Comparison of ENCODE assay signal across 8 cellular contexts in the genomic region with DNA sequence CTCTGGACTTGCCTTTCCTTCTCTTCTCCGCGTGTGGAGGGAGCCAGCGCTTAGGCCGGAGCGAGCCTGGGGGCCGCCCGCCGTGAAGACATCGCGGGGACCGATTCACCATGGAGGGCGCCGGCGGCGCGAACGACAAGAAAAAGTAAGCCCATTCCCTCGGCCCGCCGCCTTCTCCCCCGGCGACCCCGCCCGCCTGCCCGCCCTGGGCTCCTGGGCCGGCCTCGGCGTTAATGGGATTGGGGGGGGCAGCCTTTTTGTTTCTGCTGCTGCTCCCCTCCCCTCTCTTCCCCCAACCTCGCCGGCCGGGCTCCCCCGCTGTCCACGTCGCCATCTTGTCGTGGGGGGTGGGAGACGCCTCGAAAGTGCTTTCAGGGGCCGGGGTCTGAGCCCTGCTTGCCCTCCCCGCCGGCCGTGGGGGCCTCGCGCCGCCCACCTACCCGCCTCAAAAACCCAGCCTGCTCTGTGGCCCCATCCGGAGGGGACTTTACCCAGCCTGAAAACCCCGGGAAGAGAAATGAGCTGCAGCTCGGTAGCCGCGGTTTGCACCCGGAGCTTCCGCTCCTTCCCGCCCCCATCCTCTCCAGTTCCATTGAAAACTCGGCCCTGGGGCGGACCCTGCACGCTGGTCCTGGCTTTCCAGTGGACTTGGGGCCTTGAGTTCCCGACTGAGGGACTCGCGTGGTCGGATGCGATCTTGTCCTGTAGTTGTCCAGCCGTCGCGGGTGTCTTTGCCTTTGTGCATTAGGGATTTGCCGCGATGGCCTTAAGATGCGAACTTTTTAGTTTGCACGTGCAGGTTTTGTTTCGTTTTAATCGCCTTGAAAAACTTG. TPM values are rescaled to one million over a fixed set of nuclear protein-coding genes. Genes with fewer than 3 reads are reported as not detected.
DNase-seq lines count a peak whose midpoint lies in the region; ATAC-seq and TF ChIP-seq lines count a peak whose summit lies in the region.

No MANE protein-coding gene starts in this region.

- intact Hi-C loops in thyroid gland (cut with DNase I), result no loop called here

- TF ChIP-seq RAD21 in Ishikawa (IDR thresholded peaks at IDR 0.05; ENCODE audit: low read depth), result no peak

- no peak; the same call in 1 of the 2 replicates for TF ChIP-seq EP300 in Ishikawa (IDR thresholded peaks at IDR 0.05; ENCODE audit: borderline replicate concordance)
- no peak for TF ChIP-seq EP300 in gastroesophageal sphincter (IDR thresholded peaks at IDR 0.05)

- H3K36me3 ChIP-seq in RWPE2 (ENCODE audit: low read depth), result peaks cover 54% of the 10 kb centered on the region
- H3K36me3 ChIP-seq in gastroesophageal sphincter, result no peaks in the 10 kb centered on the region
- H3K36me3 ChIP-seq in neutrophil, result no peaks in the 10 kb centered on the region
- H3K36me3 ChIP-seq in thyroid gland, result no peaks in the 10 kb centered on the region

- H3K27ac ChIP-seq in RWPE2 (ENCODE audit: poor library complexity, severe bottlenecking) (peak overlapping the region; percentile 93), gastroesophageal sphincter (peak overlapping the region; percentile 90 to 100 (median 94)), neutrophil (peak overlapping the region; percentile 94), thyroid gland (peak overlapping the region; percentile 98 to 100 (median 99))

- DNase-seq in CD1c-positive myeloid dendritic cell (ENCODE audit: extremely low spot score) (peak; percentile 61), RWPE2 (ENCODE audit: low spot score) (peak; percentile 78), thyroid gland (peak; percentile 71 to 73)
- peak; percentile 26 for DNase-seq in activated gamma-delta T cell treated with anti-CD3 and anti-CD28 coated beads, Interleukin-2, amount 50 U/mL, for 16 hours (ENCODE audit: low read depth)

- H3K9me3 ChIP-seq in RWPE2 (ENCODE audit: severe bottlenecking) (no peaks in the 10 kb centered on the region), gastroesophageal sphincter (no peaks in the 10 kb centered on the region), neutrophil (no peaks in the 10 kb centered on the region), thyroid gland (no peaks in the 10 kb centered on the region)

- peak; percentile 10 for ATAC-seq in GM21381 (IDR thresholded peaks at IDR 0.05; ENCODE audit: unreplicated experiment)
- ATAC-seq in RWPE2 (ENCODE audit: low read depth), result peak; percentile 23
- ATAC-seq in gastroesophageal sphincter, result peak; percentile 31

- H3K4me1 ChIP-seq in RWPE2 (ENCODE audit: insufficient read depth, poor library complexity, severe bottlenecking) (peaks cover 11% of the 10 kb centered on the region), gastroesophageal sphincter (peaks cover 4 to 51% (median 9%) of the 10 kb centered on the region in 3 donors), neutrophil (ENCODE audit: control insufficient read depth in 1 of 2, insufficient read depth in 1 of 2, low read depth in 1 of 2, low read length in 1 of 2) (peaks cover 50 to 52% of the 10 kb centered on the region in 2 experiments), thyroid gland (peaks cover 24 to 27% of the 10 kb centered on the region in 2 donors)

- WGBS in gastroesophageal sphincter (ENCODE audit: low coverage in 1 of 2), 2 donors, result 0% methylated on average over 3 to 6 of the region's 70 CpGs
- WGBS in thyroid gland, 2 donors, result 0% methylated on average over 24 to 31 of the region's 70 CpGs

- H3K4me3 ChIP-seq in RWPE2 (ENCODE audit: severe bottlenecking), result peak overlapping the region; percentile 80
- H3K4me3 ChIP-seq in gastroesophageal sphincter, result peak overlapping the region; percentile 67 to 87
- peak overlapping the region; percentile 90 to 97 for H3K4me3 ChIP-seq in neutrophil (ENCODE audit: low read depth in 1 of 2, low read length in 1 of 2)
- peak overlapping the region; percentile 93 to 98 (median 97) for H3K4me3 ChIP-seq in thyroid gland (replicated peaks in 1 of 3)

- TF ChIP-seq CTCF in RWPE2 (IDR thresholded peaks at IDR 0.05; ENCODE audit: poor library complexity, severe bottlenecking) (no peak), gastroesophageal sphincter (IDR thresholded peaks at IDR 0.05) (no peak), neutrophil (IDR thresholded peaks at IDR 0.05) (no peak), thyroid gland (IDR thresholded peaks at IDR 0.05) (no peak)

- no peak for TF ChIP-seq POLR2A in gastroesophageal sphincter (IDR thresholded peaks at IDR 0.05)
- TF ChIP-seq POLR2A in thyroid gland (IDR thresholded peaks at IDR 0.05), result peak in 1 of 2 donors; percentile 62

- H3K27me3 ChIP-seq in RWPE2 (ENCODE audit: insufficient read depth, poor library complexity, severe bottlenecking) (no peaks in the 10 kb centered on the region), gastroesophageal sphincter (no peaks in the 10 kb centered on the region), neutrophil (no peaks in the 10 kb centered on the region), thyroid gland (no peaks in the 10 kb centered on the region)

TF ChIP-seq in Ishikawa, 13 proteins besides CTCF, POLR2A, EP300 and RAD21:
- TF ChIP-seq USF1 (IDR thresholded peaks at IDR 0.05), result peak; percentile 10; the same call in 1 of the 2 replicates
- TF ChIP-seq EGR1 (IDR thresholded peaks at IDR 0.05), result no peak
- TF ChIP-seq MAX (IDR thresholded peaks at IDR 0.05), result peak; percentile 47
- peak; percentile 91 for TF ChIP-seq ZBTB7A (IDR thresholded peaks at IDR 0.05; ENCODE audit: low read depth)
- TF ChIP-seq YY1 (IDR thresholded peaks at IDR 0.05; ENCODE audit: low read depth), result peak; percentile 88
- no peak; the same call in 1 of the 2 replicates for TF ChIP-seq TAF1 (IDR thresholded peaks at IDR 0.05; ENCODE audit: low read depth)
- TF ChIP-seq NFIC (IDR thresholded peaks at IDR 0.05), result no peak
- no peak; the same call in 1 of the 2 replicates for TF ChIP-seq TEAD4 (IDR thresholded peaks at IDR 0.05)
- no peak; the same call in 1 of the 2 replicates for TF ChIP-seq TCF12 (IDR thresholded peaks at IDR 0.05; ENCODE audit: low read depth)
- no peak for TF ChIP-seq CEBPB (IDR thresholded peaks at IDR 0.05)
- no peak for TF ChIP-seq CREB1 (IDR thresholded peaks at IDR 0.05; ENCODE audit: low read depth)
- TF ChIP-seq REST (IDR thresholded peaks at IDR 0.05; ENCODE audit: low read depth), result no peak
- TF ChIP-seq FOXM1 (IDR thresholded peaks at IDR 0.05; ENCODE audit: borderline replicate concordance, low read depth), result no peak
TF ChIP-seq in Ishikawa: peak in this region for 4.

RNA-seq across cellular contexts. Expression of gene HIF1A, which starts 0.6 kb away (rescaled TPM):
- total RNA-seq in gastroesophageal sphincter, result 100 to 1,000 TPM in 3 of 4 donors, 10 to 100 TPM in 1; 84.3 to 120 (median 111) TPM
- total RNA-seq in thyroid gland, result 100 to 1,000 TPM; 137 to 295 (median 158) TPM

Comparison
In these comparisons a context has a peak if more than half of its experiments do, and no peak if none do; other contexts are left out.
1. Peak in every context shown above with its lines: DNase-seq, ATAC-seq, H3K4me3 ChIP-seq and H3K27ac ChIP-seq.
2. DNase-seq: peak in every context shown above with its lines; median percentile 78 in RWPE2; 72 in thyroid gland; 61 in CD1c-positive myeloid dendritic cell; 26 in activated gamma-delta T cell treated with anti-CD3 and anti-CD28 coated beads, Interleukin-2, amount 50 U/mL, for 16 hours.